In the genomic region with DNA sequence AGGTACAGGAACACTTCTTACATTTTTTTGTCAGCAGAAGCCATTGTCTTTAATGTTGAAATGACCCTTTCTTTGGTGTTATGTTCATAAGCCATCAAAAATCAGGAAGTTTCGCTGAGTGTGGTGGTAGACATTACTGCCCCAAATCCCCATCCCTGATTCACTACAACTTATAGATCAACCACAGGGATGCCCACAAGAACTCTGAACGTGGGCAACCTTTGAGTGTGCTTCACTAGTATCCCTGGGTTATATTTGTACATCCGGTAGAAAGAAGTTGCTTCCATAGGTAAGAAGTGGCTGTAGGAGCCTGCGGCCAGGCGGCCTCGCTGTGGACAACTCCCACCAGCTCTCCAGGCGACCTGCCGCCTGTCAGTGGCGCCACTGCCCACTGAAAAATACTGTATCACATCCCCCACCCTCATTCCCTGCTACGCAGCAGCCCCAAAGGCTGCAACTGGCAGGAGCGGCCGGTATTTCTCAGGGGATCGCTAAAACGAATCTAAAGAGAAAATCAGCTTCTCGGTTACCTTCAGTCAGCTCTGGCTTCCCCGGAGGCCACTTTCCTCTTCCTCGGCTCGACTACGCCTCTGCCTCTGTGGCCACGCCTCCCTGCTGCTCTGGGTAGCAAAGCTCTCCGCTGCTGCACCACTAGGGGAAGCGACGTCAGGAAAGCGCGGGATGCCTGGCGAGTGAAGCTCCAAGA, we compare ENCODE assay signal across 9 cellular contexts. TPM values are rescaled to one million over a fixed set of nuclear protein-coding genes. Genes with fewer than 3 reads are reported as not detected.
DNase-seq lines count a peak whose midpoint lies in the region; ATAC-seq, FAIRE-seq and TF ChIP-seq lines count a peak whose summit lies in the region.
"Had no signal": no experiment of that assay in that cellular context is flagged by ENCODE, and none has a peak within 500 bp of the region (broad histone marks: within the 10 kb centered on the region; RNA-seq: fewer than 3 reads in every experiment).

No MANE protein-coding gene starts in this region.

- CTCF ChIA-PET in HepG2 (lab: Yijun Ruan, JAX; ENCODE audit: low intra/inter-chr PET ratio, low total read pairs) = no interaction called here

- H3K9ac ChIP-seq in liver (ENCODE audit: low read depth in 1 of 2, low read length in 2 of 2) (no peak overlapping the region), HepG2 (ENCODE audit: insufficient read depth, low read depth, low read length) (no peak overlapping the region)

- FAIRE-seq in HepG2 (lab: Jason Lieb, UNC) = no peak

- H2AFZ ChIP-seq in HepG2 (ENCODE audit: low read length) = no peak overlapping the region
- no peak overlapping the region for H2AFZ ChIP-seq in neuron (ENCODE audit: low read depth, low read length)

- H3K9me3 ChIP-seq in liver (ENCODE audit: control insufficient read depth in 4 of 4, low read length in 3 of 4) = peaks cover 2 to 23% (median 14%) of the 10 kb centered on the region in 4 donors
- H3K9me3 ChIP-seq in HepG2 (ENCODE audit: low read length) = no peaks in the 10 kb centered on the region
- no peaks in the 10 kb centered on the region for H3K9me3 ChIP-seq in neuron (ENCODE audit: low read length)

- H3K4me3 ChIP-seq in liver (ENCODE audit: low read depth in 1 of 3, low read length in 3 of 3) (peak overlapping the region in 2 of 3 donors; percentile 26), HepG2 (replicated peaks in 1 of 3; ENCODE audit: insufficient read depth in 1 of 3, low read depth in 2 of 3, low read length in 3 of 3) (no peak overlapping the region), fibroblast of mammary gland (ENCODE audit: control insufficient read depth, low read depth, low read length) (peak overlapping the region; percentile 19), neuron (ENCODE audit: low read length) (peak overlapping the region; percentile 37)
- H3K4me3 ChIP-seq: gastrocnemius medialis had no signal

- WGBS in liver = 70% methylated on average over 26 of the region's 26 CpGs
- 94% methylated on average over 15 of the region's 26 CpGs for WGBS in HepG2 (ENCODE audit: low lambda C conversion rate)

- H3K27ac ChIP-seq in liver (ENCODE audit: low read depth in 1 of 2, low read length in 2 of 2) = no peak overlapping the region
- no peak overlapping the region for H3K27ac ChIP-seq in HepG2 (ENCODE audit: extremely low read length, insufficient read depth, low read length)
- H3K27ac ChIP-seq: gastrocnemius medialis had no signal

- no TSS peak for BruUV-seq in HepG2 (replicated peaks; lab: Mats Ljungman, UMichigan)

- TF ChIP-seq RAD21 in liver (IDR thresholded peaks at IDR 0.05) = no peak
- no peak for TF ChIP-seq RAD21 in HepG2 (CRISPR knock-in tag; IDR thresholded peaks at IDR 0.05)

- H3K36me3 ChIP-seq in liver (ENCODE audit: control insufficient read depth in 4 of 4, insufficient read depth in 3 of 4, low read depth in 1 of 4, low read length in 3 of 4) = peaks cover 0 to 24% (median 6%) of the 10 kb centered on the region in 4 donors
- H3K36me3 ChIP-seq in HepG2 (replicated peaks in 1 of 2; ENCODE audit: control insufficient read depth in 1 of 2, insufficient read depth in 2 of 2, low read length in 2 of 2) = no peaks in the 10 kb centered on the region
- no peaks in the 10 kb centered on the region for H3K36me3 ChIP-seq in neuron (ENCODE audit: insufficient read depth, low read length)

- TF ChIP-seq POLR2A in HepG2 (IDR thresholded peaks at IDR 0.05; ENCODE audit: insufficient read depth in 1 of 2, low read depth in 2 of 2, low read length in 2 of 2) = no peak

- no peaks in the 10 kb centered on the region for H3K79me2 ChIP-seq in HepG2 (ENCODE audit: insufficient read depth, low read length)

- H3K27me3 ChIP-seq in liver (ENCODE audit: control insufficient read depth in 4 of 4, insufficient read depth in 4 of 4, low read length in 3 of 4) (no peaks in the 10 kb centered on the region), HepG2 (ENCODE audit: control insufficient read depth in 1 of 2, insufficient read depth in 2 of 2, low read length in 2 of 2) (no peaks in the 10 kb centered on the region), neuron (ENCODE audit: insufficient read depth, low read length) (no peaks in the 10 kb centered on the region)
- H3K27me3 ChIP-seq: gastrocnemius medialis had no signal

- H3K4me2 ChIP-seq in HepG2 (ENCODE audit: low read depth, low read length) = no peak overlapping the region

- intact Hi-C loops in HepG2 (cut with micrococcal nuclease; ENCODE audit: unreplicated experiment) = no loop called here

- DNase-seq in HepG2 (ENCODE audit: low spot score) (no peak), activated T-cell treated with anti-CD3 and anti-CD28 coated beads for 1 hour (ENCODE audit: low read depth) (peak; percentile 39), fibroblast of mammary gland (ENCODE audit: low read depth) (peak; percentile 37), stromal cell of bone marrow (ENCODE audit: low read depth) (peak; percentile 4), left lobe of liver (ENCODE audit: low spot score) (no peak)

- ATAC-seq in HepG2 (no peak), HG03469 (IDR thresholded peaks at IDR 0.05; ENCODE audit: unreplicated experiment) (peak; percentile 93), left lobe of liver (no peak)
- ATAC-seq: gastrocnemius medialis had no signal

- no peaks in the 10 kb centered on the region for H3K4me1 ChIP-seq in liver (ENCODE audit: control insufficient read depth in 4 of 4, insufficient read depth in 4 of 4, low read length in 3 of 4)
- H3K4me1 ChIP-seq in HepG2 (ENCODE audit: insufficient read depth, low read length) = no peaks in the 10 kb centered on the region
- H3K4me1 ChIP-seq in neuron (ENCODE audit: insufficient read depth, low read length) = no peaks in the 10 kb centered on the region
- H3K4me1 ChIP-seq: gastrocnemius medialis had no signal

- in situ Hi-C loops in HepG2 (cut with HindIII; ENCODE audit: extremely low pct_ligation_motif_present, low pct_unique_long_range_greater_than_20kb) = no loop called here

- no peak for TF ChIP-seq EP300 in HepG2 (IDR thresholded peaks at IDR 0.05; ENCODE audit: low read depth in 2 of 2, low read length in 2 of 2)
- no peak for TF ChIP-seq EP300 in HepG2 (CRISPR knock-in tag; IDR thresholded peaks at IDR 0.05; ENCODE audit: borderline replicate concordance)

- TF ChIP-seq CTCF in liver (IDR thresholded peaks at IDR 0.05; ENCODE audit: low read depth, low read length, missing input control) (no peak), HepG2 (CRISPR knock-in tag; IDR thresholded peaks at IDR 0.05) (no peak), fibroblast of mammary gland (conservative IDR thresholded peaks at IDR 0.05; ENCODE audit: control insufficient read depth, insufficient read depth, low read depth, low read length) (peak; percentile 11)

- POLR2A ChIA-PET in HepG2 (lab: Yijun Ruan, JAX) = no interaction called here

- no peaks in the 10 kb centered on the region for H4K20me1 ChIP-seq in HepG2 (ENCODE audit: insufficient read depth, low read length)

RNA-seq across cellular contexts. Expression of gene ETDC, which starts 13.9 kb away (rescaled TPM):
- not detected for total RNA-seq in liver
- polyA plus RNA-seq in liver = not detected
- not detected in 2 replicates for total RNA-seq in HepG2 (2016; rRNA removed; fragmentation: Illumina TruSeq; extraction: Trizol)
- total RNA-seq in HepG2 (2016; cell fraction: cytosol; rRNA removed; fragmentation: Illumina TruSeq; extraction: Trizol; ENCODE audit: low read depth) = not detected in 2 replicates
- not detected in 2 replicates for total RNA-seq in HepG2 (2016; cell fraction: insoluble cytoplasmic fraction; rRNA removed; fragmentation: Illumina TruSeq; extraction: Trizol)
- total RNA-seq in HepG2 (2016; cell fraction: membrane; rRNA removed; fragmentation: Illumina TruSeq; extraction: Trizol) = not detected in 2 replicates
- total RNA-seq in HepG2 (2016; cell fraction: nucleus; rRNA removed; fragmentation: Illumina TruSeq; extraction: Trizol) = not detected in 2 replicates
- not detected in 2 replicates for polyA plus RNA-seq in HepG2 (2011; rRNA removed)
- polyA plus RNA-seq in HepG2 (2011; cell fraction: cytosol; rRNA removed) = not detected in 2 replicates
- polyA plus RNA-seq in HepG2 (2011; cell fraction: nucleus; rRNA removed) = not detected in 2 replicates
- not detected in 2 replicates for polyA plus RNA-seq in HepG2 (2012)
- not detected in 2 replicates for polyA plus RNA-seq in HepG2 (2016; cell fraction: cytosol; fragmentation: Illumina TruSeq; extraction: Trizol; ENCODE audit: low read depth)
- polyA plus RNA-seq in HepG2 (2016; cell fraction: insoluble cytoplasmic fraction; fragmentation: Illumina TruSeq; extraction: Trizol; ENCODE audit: low read depth) = not detected in 2 replicates
- polyA plus RNA-seq in HepG2 (2016; cell fraction: membrane; fragmentation: Illumina TruSeq; extraction: Trizol; ENCODE audit: low read depth) = not detected in 2 replicates
- polyA plus RNA-seq in HepG2 (2016; cell fraction: nucleus; fragmentation: Illumina TruSeq; extraction: Trizol; ENCODE audit: insufficient read depth, low read depth) = not detected in 2 replicates
- polyA minus RNA-seq in HepG2 (2011; rRNA and poly(A)+ RNA removed; ENCODE audit: low replicate concordance) = not detected in 2 replicates
- not detected in 2 replicates for polyA minus RNA-seq in HepG2 (2011; cell fraction: cytosol; rRNA and poly(A)+ RNA removed)
- not detected in 2 replicates for polyA minus RNA-seq in HepG2 (2011; cell fraction: nucleus; rRNA and poly(A)+ RNA removed)
- total RNA-seq in left lobe of liver = not detected
- total RNA-seq: gastrocnemius medialis had no signal

RNA-seq across cellular contexts. Expression of gene ETDA, which starts 43.5 kb away (rescaled TPM):
- not detected for total RNA-seq in liver
- polyA plus RNA-seq in liver = not detected
- total RNA-seq in HepG2 (2016; rRNA removed; fragmentation: Illumina TruSeq; extraction: Trizol) = not detected in 2 replicates
- total RNA-seq in HepG2 (2016; cell fraction: cytosol; rRNA removed; fragmentation: Illumina TruSeq; extraction: Trizol; ENCODE audit: low read depth) = not detected in 2 replicates
- total RNA-seq in HepG2 (2016; cell fraction: insoluble cytoplasmic fraction; rRNA removed; fragmentation: Illumina TruSeq; extraction: Trizol) = not detected in 2 replicates
- total RNA-seq in HepG2 (2016; cell fraction: membrane; rRNA removed; fragmentation: Illumina TruSeq; extraction: Trizol) = not detected in 2 replicates
- not detected in 2 replicates for total RNA-seq in HepG2 (2016; cell fraction: nucleus; rRNA removed; fragmentation: Illumina TruSeq; extraction: Trizol)
- polyA plus RNA-seq in HepG2 (2011; rRNA removed) = not detected in 2 replicates
- not detected in 2 replicates for polyA plus RNA-seq in HepG2 (2011; cell fraction: cytosol; rRNA removed)
- polyA plus RNA-seq in HepG2 (2011; cell fraction: nucleus; rRNA removed) = not detected in 2 replicates
- polyA plus RNA-seq in HepG2 (2012) = not detected in 2 replicates
- not detected in 2 replicates for polyA plus RNA-seq in HepG2 (2016; cell fraction: cytosol; fragmentation: Illumina TruSeq; extraction: Trizol; ENCODE audit: low read depth)
- polyA plus RNA-seq in HepG2 (2016; cell fraction: insoluble cytoplasmic fraction; fragmentation: Illumina TruSeq; extraction: Trizol; ENCODE audit: low read depth) = not detected in 2 replicates
- not detected in 2 replicates for polyA plus RNA-seq in HepG2 (2016; cell fraction: membrane; fragmentation: Illumina TruSeq; extraction: Trizol; ENCODE audit: low read depth)
- not detected in 2 replicates for polyA plus RNA-seq in HepG2 (2016; cell fraction: nucleus; fragmentation: Illumina TruSeq; extraction: Trizol; ENCODE audit: insufficient read depth, low read depth)
- polyA minus RNA-seq in HepG2 (2011; rRNA and poly(A)+ RNA removed; ENCODE audit: low replicate concordance) = not detected in 2 replicates
- polyA minus RNA-seq in HepG2 (2011; cell fraction: cytosol; rRNA and poly(A)+ RNA removed) = not detected in 2 replicates
- not detected in 2 replicates for polyA minus RNA-seq in HepG2 (2011; cell fraction: nucleus; rRNA and poly(A)+ RNA removed)
- not detected for total RNA-seq in left lobe of liver
- total RNA-seq: gastrocnemius medialis had no signal

RNA-seq across cellular contexts. Expression of gene ZNF75D, which starts 48.5 kb away (rescaled TPM):
- total RNA-seq in liver (10 to 100 TPM in 1 of 2 donors, 1 to 10 TPM in 1; 3.7 to 12.4 TPM), HepG2 (2016; rRNA removed; fragmentation: Illumina TruSeq; extraction: Trizol) (6.2 and 6.6 TPM in 2 replicates), left lobe of liver (6.4 TPM)
- polyA plus RNA-seq in liver (1 to 10 TPM; 3.0 to 3.8 TPM), HepG2 (2011; rRNA removed) (5.0 and 5.5 TPM in 2 replicates)
- total RNA-seq in HepG2 (2016; cell fraction: cytosol; rRNA removed; fragmentation: Illumina TruSeq; extraction: Trizol; ENCODE audit: low read depth) = 0.71 and 0.91 TPM in 2 replicates
- total RNA-seq in HepG2 (2016; cell fraction: insoluble cytoplasmic fraction; rRNA removed; fragmentation: Illumina TruSeq; extraction: Trizol) = 6.1 and 6.9 TPM in 2 replicates
- total RNA-seq in HepG2 (2016; cell fraction: membrane; rRNA removed; fragmentation: Illumina TruSeq; extraction: Trizol) = 2.3 and 2.7 TPM in 2 replicates
- 14.1 and 15.5 TPM in 2 replicates for total RNA-seq in HepG2 (2016; cell fraction: nucleus; rRNA removed; fragmentation: Illumina TruSeq; extraction: Trizol)
- 1.7 and 2.5 TPM in 2 replicates for polyA plus RNA-seq in HepG2 (2011; cell fraction: cytosol; rRNA removed)
- 9.3 and 11.7 TPM in 2 replicates for polyA plus RNA-seq in HepG2 (2011; cell fraction: nucleus; rRNA removed)
- polyA plus RNA-seq in HepG2 (2012) = 3.1 and 3.2 TPM in 2 replicates
- polyA plus RNA-seq in HepG2 (2016; cell fraction: cytosol; fragmentation: Illumina TruSeq; extraction: Trizol; ENCODE audit: low read depth) = 0.46 and 0.52 TPM in 2 replicates
- polyA plus RNA-seq in HepG2 (2016; cell fraction: insoluble cytoplasmic fraction; fragmentation: Illumina TruSeq; extraction: Trizol; ENCODE audit: low read depth) = 5.0 TPM in 2 replicates
- polyA plus RNA-seq in HepG2 (2016; cell fraction: membrane; fragmentation: Illumina TruSeq; extraction: Trizol; ENCODE audit: low read depth) = 0.96 and 1.2 TPM in 2 replicates
- 15.3 and 18.0 TPM in 2 replicates for polyA plus RNA-seq in HepG2 (2016; cell fraction: nucleus; fragmentation: Illumina TruSeq; extraction: Trizol; ENCODE audit: insufficient read depth, low read depth)
- polyA minus RNA-seq in HepG2 (2011; rRNA and poly(A)+ RNA removed; ENCODE audit: low replicate concordance) = 5.4 and 7.1 TPM in 2 replicates
- 1.1 and 2.2 TPM in 2 replicates for polyA minus RNA-seq in HepG2 (2011; cell fraction: cytosol; rRNA and poly(A)+ RNA removed)
- 23.6 and 23.9 TPM in 2 replicates for polyA minus RNA-seq in HepG2 (2011; cell fraction: nucleus; rRNA and poly(A)+ RNA removed)

RNA-seq across cellular contexts. Expression of gene ZNF449, which starts 49.2 kb away (rescaled TPM):
- total RNA-seq in liver = 1 to 10 TPM; 2.8 to 3.6 TPM
- 1 to 10 TPM in 1 of 2 donors, under 1 TPM in 1; 0.93 to 2.3 TPM for polyA plus RNA-seq in liver
- total RNA-seq in HepG2 (2016; rRNA removed; fragmentation: Illumina TruSeq; extraction: Trizol) = 3.0 and 3.4 TPM in 2 replicates
- total RNA-seq in HepG2 (2016; cell fraction: cytosol; rRNA removed; fragmentation: Illumina TruSeq; extraction: Trizol; ENCODE audit: low read depth) = 0.35 and 0.61 TPM in 2 replicates
- 3.2 and 3.5 TPM in 2 replicates for total RNA-seq in HepG2 (2016; cell fraction: insoluble cytoplasmic fraction; rRNA removed; fragmentation: Illumina TruSeq; extraction: Trizol)
- 1.2 and 1.4 TPM in 2 replicates for total RNA-seq in HepG2 (2016; cell fraction: membrane; rRNA removed; fragmentation: Illumina TruSeq; extraction: Trizol)
- 5.3 and 6.5 TPM in 2 replicates for total RNA-seq in HepG2 (2016; cell fraction: nucleus; rRNA removed; fragmentation: Illumina TruSeq; extraction: Trizol)
- 3.5 and 3.9 TPM in 2 replicates for polyA plus RNA-seq in HepG2 (2011; rRNA removed)
- 0.54 and 0.94 TPM in 2 replicates for polyA plus RNA-seq in HepG2 (2011; cell fraction: cytosol; rRNA removed)
- 5.9 and 10.9 TPM in 2 replicates for polyA plus RNA-seq in HepG2 (2011; cell fraction: nucleus; rRNA removed)
- 2.7 and 2.9 TPM in 2 replicates for polyA plus RNA-seq in HepG2 (2012)
- 0.07 TPM in 2 replicates for polyA plus RNA-seq in HepG2 (2016; cell fraction: cytosol; fragmentation: Illumina TruSeq; extraction: Trizol; ENCODE audit: low read depth)
- polyA plus RNA-seq in HepG2 (2016; cell fraction: insoluble cytoplasmic fraction; fragmentation: Illumina TruSeq; extraction: Trizol; ENCODE audit: low read depth) = 2.2 and 2.4 TPM in 2 replicates
- 0.30 and 0.45 TPM in 2 replicates for polyA plus RNA-seq in HepG2 (2016; cell fraction: membrane; fragmentation: Illumina TruSeq; extraction: Trizol; ENCODE audit: low read depth)
- polyA plus RNA-seq in HepG2 (2016; cell fraction: nucleus; fragmentation: Illumina TruSeq; extraction: Trizol; ENCODE audit: insufficient read depth, low read depth) = 7.3 and 7.5 TPM in 2 replicates
- 0.82 and 0.84 TPM in 2 replicates for polyA minus RNA-seq in HepG2 (2011; rRNA and poly(A)+ RNA removed; ENCODE audit: low replicate concordance)
- polyA minus RNA-seq in HepG2 (2011; cell fraction: cytosol; rRNA and poly(A)+ RNA removed) = 0.99 and 1.3 TPM in 2 replicates
- 10.8 and 16.4 TPM in 2 replicates for polyA minus RNA-seq in HepG2 (2011; cell fraction: nucleus; rRNA and poly(A)+ RNA removed)
- total RNA-seq in left lobe of liver = 1.9 TPM

Comparison
In these comparisons a context has a peak if more than half of its experiments do, and no peak if none do; other contexts are left out.
1. H3K4me3 ChIP-seq: peak in liver (2 of 3), fibroblast of mammary gland (single experiment) and neuron (single experiment); none in HepG2 (0 of 3).
2. DNase-seq: peak in activated T-cell treated with anti-CD3 and anti-CD28 coated beads for 1 hour (single experiment), fibroblast of mammary gland (single experiment) and stromal cell of bone marrow (single experiment); none in HepG2 (single experiment) and left lobe of liver (single experiment).